In genomic region chr16:52070341-52071057, GRCh38 we compare ENCODE assay signal across 23 cellular contexts.
"Had no signal": no experiment of that assay in that cellular context is flagged by ENCODE, and none has a peak within 500 bp of the region (broad histone marks: within the 10 kb centered on the region; RNA-seq: fewer than 3 reads in every experiment).

No MANE protein-coding gene starts in this region.

- H3K27me3 ChIP-seq: gastroesophageal sphincter, tibial artery had no signal

- H3K9me3 ChIP-seq: esophagus squamous epithelium, gastroesophageal sphincter, lower lobe of right lung, pancreas had no signal

- H3K36me3 ChIP-seq: esophagus squamous epithelium, gastroesophageal sphincter, left ventricle myocardium inferior, lower lobe of right lung, pancreas, spleen, tibial artery had no signal

- H3K27ac ChIP-seq: esophagus squamous epithelium, gastroesophageal sphincter, left ventricle myocardium inferior, lower lobe of right lung, pancreas, spleen, tibial artery had no signal

- H3K4me3 ChIP-seq: esophagus squamous epithelium, gastroesophageal sphincter, left ventricle myocardium inferior, lower lobe of right lung, pancreas, spleen, tibial artery had no signal

- H3K4me1 ChIP-seq: esophagus squamous epithelium, gastroesophageal sphincter, left ventricle myocardium inferior, lower lobe of right lung, pancreas, spleen, tibial artery had no signal

- H3K27me3 Mint-ChIP-seq: memory B cell; progenitor cell of endocrine pancreas; stimulated activated memory B cell treated with anti-CD40 and anti-IgM and Interleukin-4, amounts not matched to agents 10 μg/mL and 1 μg/mL and 100 μg/mL, for 72 hours had no signal

- H3K36me3 Mint-ChIP-seq: memory B cell; mesothelial cell of epicardium; natural killer cell; stimulated activated memory B cell treated with anti-CD40 and anti-IgM and Interleukin-4, amounts not matched to agents 10 μg/mL and 1 μg/mL and 100 μg/mL, for 72 hours had no signal

- H3K4me1 Mint-ChIP-seq: immature natural killer cell; memory B cell; mesothelial cell of epicardium; natural killer cell; stimulated activated memory B cell treated with anti-CD40 and anti-IgM and Interleukin-4, amounts not matched to agents 10 μg/mL and 1 μg/mL and 100 μg/mL, for 72 hours had no signal

- DNase-seq: effector memory CD4-positive, alpha-beta T cell; esophagus squamous epithelium; foreskin fibroblast; glutamatergic neuron; immature natural killer cell; left ventricle myocardium inferior; lower lobe of right lung; natural killer cell; occipital lobe; pancreas; right cardiac atrium; spleen; stimulated activated CD4-positive, alpha-beta T cell treated with anti-CD3 and anti-CD28 coated beads, Interleukin-15, amount 100 ng/mL, for 24 hours; stimulated activated CD4-positive, alpha-beta T cell treated with anti-CD3 and anti-CD28 coated beads, Interleukin-1b, Interleukin-23, amount 100 ng/mL, for 48 hours; stimulated activated CD4-positive, alpha-beta T cell treated with anti-CD3 and anti-CD28 coated beads, Interleukin-4, amount 100 ng/mL, for 24 hours; tibial artery had no signal

- H3K4me3 Mint-ChIP-seq: immature natural killer cell; memory B cell; mesothelial cell of epicardium; natural killer cell; neural crest cell; stimulated activated memory B cell treated with anti-CD40 and anti-IgM and Interleukin-4, amounts not matched to agents 10 μg/mL and 1 μg/mL and 100 μg/mL, for 72 hours; stimulated activated naive CD8-positive, alpha-beta T cell treated with anti-CD3 and anti-CD28 coated beads, Interleukin-15, Interleukin-2, amounts not matched to agents 100 ng/mL and 50 ng/mL, for 24 hours had no signal

- H3K9me3 Mint-ChIP-seq: neural crest cell; stimulated activated memory B cell treated with anti-CD40 and anti-IgM and Interleukin-4, amounts not matched to agents 10 μg/mL and 1 μg/mL and 100 μg/mL, for 72 hours; stimulated activated naive CD8-positive, alpha-beta T cell treated with anti-CD3 and anti-CD28 coated beads, Interleukin-15, Interleukin-2, amounts not matched to agents 100 ng/mL and 50 ng/mL, for 24 hours had no signal

- H3K27ac Mint-ChIP-seq: immature natural killer cell; memory B cell; mesothelial cell of epicardium; natural killer cell; progenitor cell of endocrine pancreas; stimulated activated memory B cell treated with anti-CD40 and anti-IgM and Interleukin-4, amounts not matched to agents 10 μg/mL and 1 μg/mL and 100 μg/mL, for 72 hours; stimulated activated naive CD8-positive, alpha-beta T cell treated with anti-CD3 and anti-CD28 coated beads, Interleukin-15, Interleukin-2, amounts not matched to agents 100 ng/mL and 50 ng/mL, for 24 hours had no signal
